ENCODE assay signal across 6 cellular contexts in genomic region chr16:29695675-29696074, GRCh38. TPM values are rescaled to one million over a fixed set of nuclear protein-coding genes. Genes with fewer than 3 reads are reported as not detected.
DNase-seq lines count a peak whose midpoint lies in the region; ATAC-seq and TF ChIP-seq lines count a peak whose summit lies in the region.
"Not testable (repeated sequence)": the region's sequence is repeated elsewhere in the genome, so short reads cannot be mapped to it uniquely, and the experiment has no call there.
"Had no signal": no experiment of that assay in that cellular context is flagged by ENCODE, and none has a peak within 500 bp of the region (broad histone marks: within the 10 kb centered on the region; RNA-seq: fewer than 3 reads in every experiment).

No MANE protein-coding gene starts in this region.

- not testable (repeated sequence) for H3K36me3 Mint-ChIP-seq in activated T-cell treated with anti-CD3 and anti-CD28 coated beads, Interleukin-2, amount 50 U/mL, for 24 hours (ENCODE audit: low read depth); chondrocyte (ENCODE audit: low read depth)

- POLR2A ChIA-PET in HEK293T (lab: Yijun Ruan, JAX) = not testable (repeated sequence)

- H3K36me3 ChIP-seq in lower lobe of right lung = not testable (repeated sequence)

- not testable (repeated sequence) for H3K4me3 ChIP-seq in lower lobe of right lung

- CTCF ChIA-PET in HEK293T (lab: Yijun Ruan, JAX) = interaction anchor here (0.7 kb wide), 1 partner anchor 362 kb away, joined by 10 read pairs; no protein-coding TSS in a partner anchor

- H3K27ac Mint-ChIP-seq in activated T-cell treated with anti-CD3 and anti-CD28 coated beads, Interleukin-2, amount 50 U/mL, for 24 hours = peak overlapping the region; percentile 6
- H3K27ac Mint-ChIP-seq in chondrocyte (ENCODE audit: unreplicated experiment) = not testable (repeated sequence)

- not testable (repeated sequence) for H3K4me1 ChIP-seq in lower lobe of right lung

- not testable (repeated sequence) for H3K27me3 Mint-ChIP-seq in activated T-cell treated with anti-CD3 and anti-CD28 coated beads, Interleukin-2, amount 50 U/mL, for 24 hours; chondrocyte (ENCODE audit: low read depth)

- H3K27me3 ChIP-seq in lower lobe of right lung (ENCODE audit: low read depth) = not testable (repeated sequence)

- H3K4me3 Mint-ChIP-seq in activated T-cell treated with anti-CD3 and anti-CD28 coated beads, Interleukin-2, amount 50 U/mL, for 24 hours; chondrocyte (ENCODE audit: unreplicated experiment): not testable (repeated sequence)

- intact Hi-C loops in lower lobe of right lung (cut with DNase I) = not testable (repeated sequence)

- H3K9me3 Mint-ChIP-seq in activated T-cell treated with anti-CD3 and anti-CD28 coated beads, Interleukin-2, amount 50 U/mL, for 24 hours; chondrocyte (ENCODE audit: low read depth): not testable (repeated sequence)

- H3K4me1 Mint-ChIP-seq in activated T-cell treated with anti-CD3 and anti-CD28 coated beads, Interleukin-2, amount 50 U/mL, for 24 hours (ENCODE audit: low read depth); chondrocyte (ENCODE audit: low read depth): not testable (repeated sequence)

- not testable (repeated sequence) for H3K9me3 ChIP-seq in lower lobe of right lung

- TF ChIP-seq CTCF in GM10266 (IDR thresholded peaks at IDR 0.05; ENCODE audit: control insufficient read depth, insufficient read depth, low read depth, missing control alignments); chondrocyte (IDR thresholded peaks at IDR 0.05); lower lobe of right lung (IDR thresholded peaks at IDR 0.05): not testable (repeated sequence)

- H3K27ac ChIP-seq in lower lobe of right lung = not testable (repeated sequence)

- peak; percentile 4 for DNase-seq in GM10266 (ENCODE audit: extremely low spot score)
- DNase-seq in HEK293T (ENCODE audit: extremely low spot score); activated T-cell treated with anti-CD3 and anti-CD28 coated beads, Interleukin-2, amount 50 U/mL, for 24 hours: not testable (repeated sequence)
- peak; percentile 13 for DNase-seq in chondrocyte (ENCODE audit: low spot score)
- DNase-seq in lower lobe of right lung = peak; percentile 5

- ATAC-seq in lower lobe of right lung = not testable (repeated sequence)

TF ChIP-seq in HEK293T, 16 proteins besides CTCF, POLR2A, EP300 and RAD21:
- 0 out of 2 replicates have a peak, but pooled peaks have one; percentile 17 for TF ChIP-seq ZNF384 (IDR thresholded peaks at IDR 0.05)

RNA-seq across cellular contexts. Expression of gene QPRT, which starts 16.7 kb away (rescaled TPM):
- total RNA-seq in chondrocyte (19.5 to 21.8 TPM (median 20.7 TPM) in 3 replicates), lower lobe of right lung (11.0 TPM)

RNA-seq across cellular contexts. Expression of gene SPN, which starts 32.6 kb away (rescaled TPM):
- total RNA-seq in chondrocyte (not detected in 3 replicates), lower lobe of right lung (109 TPM)
- total RNA-seq: A673 had no signal

RNA-seq across cellular contexts. Expression of gene C16orf54, which starts 50.1 kb away (rescaled TPM):
- not detected in 3 replicates for total RNA-seq in chondrocyte
- total RNA-seq in lower lobe of right lung = 11.2 TPM
- total RNA-seq: A673 had no signal

Comparison
In these comparisons a context has a peak if more than half of its experiments do, and no peak if none do; other contexts are left out.
1. RNA of gene SPN, which starts 32.6 kb away (total RNA-seq): 109 TPM in lower lobe of right lung (single experiment); not detected in chondrocyte; every median in the first group is over 100 times any median in the second.
2. RNA of gene C16orf54, which starts 50.1 kb away (total RNA-seq): 11.2 TPM in lower lobe of right lung (single experiment); not detected in chondrocyte; every median in the first group is over 10 times any median in the second.